In the genomic region with DNA sequence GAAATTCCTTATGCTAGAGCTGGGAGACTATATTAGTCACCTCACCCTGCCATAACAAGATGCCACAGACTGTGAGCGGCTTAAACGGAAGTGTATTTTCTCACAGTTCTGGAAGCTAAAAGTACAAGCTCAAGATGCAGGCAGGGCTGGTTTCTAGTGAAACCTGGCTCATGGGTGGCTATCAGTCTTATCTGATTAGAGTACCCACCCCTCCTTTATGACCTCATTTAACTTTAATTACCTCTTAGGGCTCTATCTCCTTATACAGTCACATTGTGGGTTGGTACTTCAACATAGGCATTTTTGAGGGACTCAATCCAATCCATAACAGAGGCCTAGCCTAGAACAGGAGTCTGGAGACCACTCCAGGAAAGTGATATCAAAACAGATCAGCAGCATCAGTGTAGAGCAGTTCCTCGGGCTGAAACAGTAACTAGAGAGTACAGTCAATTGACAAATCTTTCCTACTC, we compare ENCODE assay signal across 12 cellular contexts. TPM values are rescaled to one million over a fixed set of nuclear protein-coding genes. Genes with fewer than 3 reads are reported as not detected.
DNase-seq lines count a peak whose midpoint lies in the region; ATAC-seq and TF ChIP-seq lines count a peak whose summit lies in the region.
"Had no signal": no experiment of that assay in that cellular context is flagged by ENCODE, and none has a peak within 500 bp of the region (broad histone marks: within the 10 kb centered on the region; RNA-seq: fewer than 3 reads in every experiment).

No MANE protein-coding gene starts in this region.

- CTCF ChIA-PET in CD4-positive, alpha-beta T cell (lab: Charles Lee): no interaction called here
- CTCF ChIA-PET in activated CD8-positive, alpha-beta memory T cell treated with anti-CD3 and anti-CD28 coated beads, Interleukin-2, amount 10 ng/mL, durations not matched to agents 7 days and 5 days (lab: Charles Lee): no interaction called here

- H2BK15ac ChIP-seq in mesenchymal stem cell (ENCODE audit: low read depth, poor library complexity, severe bottlenecking): no peak overlapping the region

- WGBS in mesenchymal stem cell: 79% methylated on average over 2 of the region's 3 CpGs

- no peak for DNase-seq in CD4-positive, alpha-beta T cell
- DNase-seq in HT1080 (ENCODE audit: low read depth) (peak; percentile 64), breast epithelium (ENCODE audit: low spot score in 2 of 2) (no peak), mesenchymal stem cell (peak; percentile 45), NCI-H187 treated with DMSO at 0.1 percent for 48 hours (lab: John Stamatoyannopoulos, UW) (no peak)
- DNase-seq in activated CD8-positive, alpha-beta memory T cell treated with anti-CD3 and anti-CD28 coated beads, Interleukin-2, amount 10 ng/mL, durations not matched to agents 7 days and 5 days: no peak
- DNase-seq: NCI-H2171; Right ventricle myocardium superior; stimulated activated naive CD8-positive, alpha-beta T cell treated with anti-CD3 and anti-CD28 coated beads, Interleukin-15, Interleukin-2, amounts not matched to agents 100 U/mL and 50 U/mL, for 24 hours had no signal

- peaks cover 18% of the 10 kb centered on the region for H3K36me3 Mint-ChIP-seq in CD4-positive, alpha-beta T cell (ENCODE audit: low read depth)
- peaks cover 9% of the 10 kb centered on the region for H3K36me3 Mint-ChIP-seq in activated CD8-positive, alpha-beta memory T cell treated with anti-CD3 and anti-CD28 coated beads, Interleukin-2, amount 10 ng/mL, durations not matched to agents 7 days and 5 days

- no peak for ATAC-seq in CD4-positive, alpha-beta T cell (ENCODE audit: poor library complexity)
- no peak for ATAC-seq in HG02610 (IDR thresholded peaks at IDR 0.05; ENCODE audit: unreplicated experiment)
- no peak for ATAC-seq in activated CD8-positive, alpha-beta memory T cell treated with anti-CD3 and anti-CD28 coated beads, Interleukin-2, amount 10 ng/mL, durations not matched to agents 7 days and 5 days
- no peak for ATAC-seq in HG03039 (IDR thresholded peaks at IDR 0.05; ENCODE audit: unreplicated experiment)
- ATAC-seq: stimulated activated naive CD8-positive, alpha-beta T cell treated with anti-CD3 and anti-CD28 coated beads, Interleukin-15, Interleukin-2, amounts not matched to agents 100 U/mL and 50 U/mL, for 24 hours had no signal

- H3K4me1 Mint-ChIP-seq in CD4-positive, alpha-beta T cell (ENCODE audit: low read depth): peaks cover 40% of the 10 kb centered on the region
- peaks cover 27% of the 10 kb centered on the region for H3K4me1 Mint-ChIP-seq in activated CD8-positive, alpha-beta memory T cell treated with anti-CD3 and anti-CD28 coated beads, Interleukin-2, amount 10 ng/mL, durations not matched to agents 7 days and 5 days

- no peak for TF ChIP-seq CTCF in CD4-positive, alpha-beta T cell (IDR thresholded peaks at IDR 0.05)
- no peak for TF ChIP-seq CTCF in breast epithelium (IDR thresholded peaks at IDR 0.05)

- H2BK12ac ChIP-seq in mesenchymal stem cell (ENCODE audit: low read length in 2 of 2): peak overlapping the region in 1 of 2 experiments; percentile 44

- POLR2A ChIA-PET in CD4-positive, alpha-beta T cell (lab: Charles Lee): interaction anchor here (0.6 kb wide), 1 partner anchor 515 kb away, joined by 3 read pairs; the partner anchor contains the start of gene EEF1E1

- H3K27ac ChIP-seq in CD4-positive, alpha-beta T cell (ENCODE audit: low read depth, low read length): no peak overlapping the region
- H3K27ac ChIP-seq in breast epithelium: peak overlapping the region; percentile 4 to 34
- H3K27ac ChIP-seq in mesenchymal stem cell (ENCODE audit: low read length, poor library complexity, severe bottlenecking): peak overlapping the region; percentile 56
- H3K27ac ChIP-seq: BLaER1 had no signal

- H3K36me3 ChIP-seq in breast epithelium (no peaks in the 10 kb centered on the region), mesenchymal stem cell (ENCODE audit: control insufficient read depth in 1 of 2, insufficient read depth in 2 of 2, low read depth in 1 of 2, low read length in 2 of 2) (peaks cover 0 to 26% of the 10 kb centered on the region in 2 experiments)

- no peak overlapping the region for H2BK5ac ChIP-seq in mesenchymal stem cell (ENCODE audit: low read depth, low read length, poor library complexity, severe bottlenecking)

- no peak overlapping the region for H3K23ac ChIP-seq in mesenchymal stem cell (ENCODE audit: low read length in 2 of 2)

- H3K27ac Mint-ChIP-seq in CD4-positive, alpha-beta T cell: peak overlapping the region; percentile 24
- no peak overlapping the region for H3K27ac Mint-ChIP-seq in activated CD8-positive, alpha-beta memory T cell treated with anti-CD3 and anti-CD28 coated beads, Interleukin-2, amount 10 ng/mL, durations not matched to agents 7 days and 5 days

- H3K14ac ChIP-seq in mesenchymal stem cell (ENCODE audit: low read length in 2 of 2): no peak overlapping the region

- TF ChIP-seq POLR2A in breast epithelium (IDR thresholded peaks at IDR 0.05): no peak

- no peak overlapping the region for H3K9ac ChIP-seq in mesenchymal stem cell (ENCODE audit: low read length)
- H3K9ac ChIP-seq: BLaER1 had no signal

- H3K4me2 ChIP-seq in mesenchymal stem cell (ENCODE audit: low read length, poor library complexity, severe bottlenecking): no peak overlapping the region
- H3K4me2 ChIP-seq: BLaER1 had no signal

- H2AK5ac ChIP-seq in mesenchymal stem cell (ENCODE audit: low read length, severe bottlenecking): no peak overlapping the region

- intact Hi-C loops in CD4-positive, alpha-beta T cell (cut with DNase I, micrococcal nuclease): loop anchor here in 1 of 2 experiments (5.0 to 10.0 kb wide), 2 partner anchors 327 to 520 kb away; partner anchors contain the start of gene TXNDC5
- intact Hi-C loops in breast epithelium (cut with DNase I; ENCODE audit: low total_unique reads): no loop called here

- peak overlapping the region; percentile 52 for H3K4me3 Mint-ChIP-seq in CD4-positive, alpha-beta T cell
- H3K4me3 Mint-ChIP-seq in activated CD8-positive, alpha-beta memory T cell treated with anti-CD3 and anti-CD28 coated beads, Interleukin-2, amount 10 ng/mL, durations not matched to agents 7 days and 5 days: no peak overlapping the region

- H3K27me3 Mint-ChIP-seq in CD4-positive, alpha-beta T cell: peaks cover 4% of the 10 kb centered on the region
- no peaks in the 10 kb centered on the region for H3K27me3 Mint-ChIP-seq in activated CD8-positive, alpha-beta memory T cell treated with anti-CD3 and anti-CD28 coated beads, Interleukin-2, amount 10 ng/mL, durations not matched to agents 7 days and 5 days

- H3K4me3 ChIP-seq in breast epithelium (no peak overlapping the region), mesenchymal stem cell (ENCODE audit: insufficient read depth in 1 of 2, low read depth in 1 of 2, low read length in 2 of 2) (no peak overlapping the region)
- H3K4me3 ChIP-seq: BLaER1 had no signal

- H4K8ac ChIP-seq in mesenchymal stem cell (ENCODE audit: low read length): no peak overlapping the region

- peaks cover 0 to 10% of the 10 kb centered on the region in 2 donors for H3K4me1 ChIP-seq in breast epithelium
- H3K4me1 ChIP-seq in mesenchymal stem cell (ENCODE audit: control insufficient read depth, insufficient read depth, low read depth, low read length): peaks cover 5% of the 10 kb centered on the region

- H2AFZ ChIP-seq in mesenchymal stem cell (ENCODE audit: low read depth, low read length): no peak overlapping the region

- H4K91ac ChIP-seq in mesenchymal stem cell (ENCODE audit: low read length): no peak overlapping the region

- H3K79me1 ChIP-seq in mesenchymal stem cell (replicated peaks; ENCODE audit: low read length, poor library complexity, severe bottlenecking): peaks cover 16% of the 10 kb centered on the region

- no peaks in the 10 kb centered on the region for H3K9me3 Mint-ChIP-seq in CD4-positive, alpha-beta T cell
- no peaks in the 10 kb centered on the region for H3K9me3 Mint-ChIP-seq in activated CD8-positive, alpha-beta memory T cell treated with anti-CD3 and anti-CD28 coated beads, Interleukin-2, amount 10 ng/mL, durations not matched to agents 7 days and 5 days (ENCODE audit: low read depth)

- H3K4ac ChIP-seq in mesenchymal stem cell (ENCODE audit: low read depth in 1 of 2, low read length in 2 of 2): no peak overlapping the region

- no peaks in the 10 kb centered on the region for H3K27me3 ChIP-seq in CD4-positive, alpha-beta T cell (ENCODE audit: control insufficient read depth, insufficient read depth, low read length)
- H3K27me3 ChIP-seq in breast epithelium (no peaks in the 10 kb centered on the region), mesenchymal stem cell (ENCODE audit: control insufficient read depth in 1 of 2, insufficient read depth in 1 of 2, low read length in 2 of 2) (no peaks in the 10 kb centered on the region)
- H3K27me3 ChIP-seq: BLaER1 had no signal

- H2BK120ac ChIP-seq in mesenchymal stem cell (ENCODE audit: low read depth, low read length): no peak overlapping the region

- no peaks in the 10 kb centered on the region for H3K9me3 ChIP-seq in CD4-positive, alpha-beta T cell (ENCODE audit: control insufficient read depth, low read length)
- H3K9me3 ChIP-seq in breast epithelium (no peaks in the 10 kb centered on the region), mesenchymal stem cell (ENCODE audit: control insufficient read depth, low read length) (no peaks in the 10 kb centered on the region)
- H3K9me3 ChIP-seq: BLaER1 had no signal

- H3K18ac ChIP-seq in mesenchymal stem cell (ENCODE audit: low read depth in 1 of 2, low read length in 2 of 2): no peak overlapping the region

RNA-seq across cellular contexts. Expression of gene SNRNP48, which starts 2.3 kb away (rescaled TPM):
- 10 to 100 TPM; 12.1 to 13.4 TPM for total RNA-seq in CD4-positive, alpha-beta T cell
- total RNA-seq in HT1080 (2014; rRNA removed; shearing (Covaris generic)): 7.9 and 9.7 TPM in 2 replicates
- polyA plus RNA-seq in HT1080 (2015; cell fraction: cytosol; rRNA removed): 11.9 and 14.2 TPM in 2 replicates
- polyA plus RNA-seq in HT1080 (2015; cell fraction: nucleus; rRNA removed): 32.2 and 32.5 TPM in 2 replicates
- total RNA-seq in breast epithelium: 10 to 100 TPM; 13.9 to 20.9 (median 15.4) TPM
- 9.5 TPM for polyA plus RNA-seq in mesenchymal stem cell (2013, experiment 1 of 2)
- 10.3 TPM for polyA plus RNA-seq in mesenchymal stem cell (2013, experiment 2 of 2)
- 10 to 100 TPM; 14.3 to 15.1 TPM for total RNA-seq in activated CD8-positive, alpha-beta memory T cell treated with anti-CD3 and anti-CD28 coated beads, Interleukin-2, amount 10 ng/mL, durations not matched to agents 7 days and 5 days

RNA-seq across cellular contexts. Expression of gene DSP, which starts 46.2 kb away (rescaled TPM):
- under 1 TPM in 1 of 2 experiments, not detected in 1; 0.14 TPM for total RNA-seq in CD4-positive, alpha-beta T cell
- total RNA-seq in HT1080 (2014; rRNA removed; shearing (Covaris generic)): 3.4 and 4.3 TPM in 2 replicates
- polyA plus RNA-seq in HT1080 (2015; cell fraction: cytosol; rRNA removed): 3.2 and 5.1 TPM in 2 replicates
- polyA plus RNA-seq in HT1080 (2015; cell fraction: nucleus; rRNA removed): 13.1 and 14.1 TPM in 2 replicates
- total RNA-seq in breast epithelium: 100 to 1,000 TPM in 1 of 3 donors, 10 to 100 TPM in 1, 1 to 10 TPM in 1; 2.1 to 165 (median 95.4) TPM
- 8.5 TPM for polyA plus RNA-seq in mesenchymal stem cell (2013, experiment 1 of 2)
- 7.8 TPM for polyA plus RNA-seq in mesenchymal stem cell (2013, experiment 2 of 2)
- under 1 TPM; 0.09 to 0.12 TPM for total RNA-seq in activated CD8-positive, alpha-beta memory T cell treated with anti-CD3 and anti-CD28 coated beads, Interleukin-2, amount 10 ng/mL, durations not matched to agents 7 days and 5 days

Comparison
In these comparisons a context has a peak if more than half of its experiments do, and no peak if none do; other contexts are left out.
1. DNase-seq: peak in HT1080 (single experiment) and mesenchymal stem cell (single experiment); none in CD4-positive, alpha-beta T cell (0 of 10), breast epithelium (0 of 2), activated CD8-positive, alpha-beta memory T cell treated with anti-CD3 and anti-CD28 coated beads, Interleukin-2, amount 10 ng/mL, durations not matched to agents 7 days and 5 days (single experiment) and NCI-H187 treated with DMSO at 0.1 percent for 48 hours (single experiment).